Comparison of ENCODE assay signal across 22 cellular contexts in genomic region chr1:193549067-193549466, GRCh38.
"Had no signal": no experiment of that assay in that cellular context is flagged by ENCODE, and none has a peak within 500 bp of the region (broad histone marks: within the 10 kb centered on the region; RNA-seq: fewer than 3 reads in every experiment).

No MANE protein-coding gene starts in this region.

- H3K4me3 ChIP-seq: body of pancreas, cardiac muscle cell, sigmoid colon, upper lobe of right lung had no signal

- DNase-seq: activated CD4-positive, alpha-beta memory T cell treated with anti-CD3 and anti-CD28 coated beads, Interleukin-2, amount 10 ng/mL, durations not matched to agents 7 days and 5 days; activated CD4-positive, alpha-beta T cell treated with anti-CD3 and anti-CD28 coated beads, Interleukin-2, amount 10 ng/mL, durations not matched to agents 24 days and 14 days; activated effector memory CD4-positive, alpha-beta T cell treated with anti-CD3 and anti-CD28 coated beads, Interleukin-2, amount 50 U/mL, for 16 hours; activated naive CD4-positive, alpha-beta T cell treated with anti-CD3 and anti-CD28 coated beads, Interleukin-2, amount 10 ng/mL, durations not matched to agents 7 days and 5 days; activated naive CD8-positive, alpha-beta T cell treated with anti-CD3 and anti-CD28 coated beads, Interleukin-2, amount 50 U/mL, for 24 hours; activated T-cell treated with anti-CD3 and anti-CD28 coated beads, Interleukin-2, amount 50 U/mL, for 72 hours; body of pancreas; dermis blood vessel endothelial cell; effector memory CD4-positive, alpha-beta T cell; foreskin melanocyte; glutamatergic neuron; hippocampal formation; kidney glomerular epithelial cell; left ventricle myocardium superior; naive B cell; sigmoid colon; stimulated activated CD4-positive, alpha-beta T cell treated with anti-CD3 and anti-CD28 coated beads, Interleukin-4, amount 100 ng/mL, for 1 hour; stimulated activated naive CD4-positive, alpha-beta T cell treated with Interleukin-2 at 50 U/mL for 16 hours; upper lobe of right lung had no signal

- ATAC-seq: activated CD4-positive, CD25-positive, alpha-beta regulatory T cell treated with anti-CD3 and anti-CD28 coated beads, Interleukin-2, amount 50 U/mL, for 24 hours; activated naive CD8-positive, alpha-beta T cell treated with anti-CD3 and anti-CD28 coated beads, Interleukin-2, amount 50 U/mL, for 24 hours; activated T-cell treated with anti-CD3 and anti-CD28 coated beads, Interleukin-2, amount 50 U/mL, for 72 hours; body of pancreas; esophagus mucosa; left ventricle myocardium superior; upper lobe of right lung had no signal

- H3K27ac ChIP-seq: body of pancreas, cardiac muscle cell, sigmoid colon, upper lobe of right lung had no signal

- H3K36me3 ChIP-seq: cardiac muscle cell, sigmoid colon, upper lobe of right lung had no signal

- H3K4me1 ChIP-seq: body of pancreas, sigmoid colon, upper lobe of right lung had no signal

- H3K9me3 ChIP-seq: body of pancreas, sigmoid colon, upper lobe of right lung had no signal

- H3K27me3 ChIP-seq: body of pancreas, cardiac muscle cell, sigmoid colon, upper lobe of right lung had no signal
